In genomic region chr1:18738617-18739016, GRCh38 we compare ENCODE assay signal across 16 cellular contexts.
DNase-seq lines count a peak whose midpoint lies in the region; ATAC-seq, FAIRE-seq and TF ChIP-seq lines count a peak whose summit lies in the region.
"Had no signal": no experiment of that assay in that cellular context is flagged by ENCODE, and none has a peak within 500 bp of the region (broad histone marks: within the 10 kb centered on the region; RNA-seq: fewer than 3 reads in every experiment).

No MANE protein-coding gene starts in this region.

- TF ChIP-seq POLR2A in HepG2 (IDR thresholded peaks at IDR 0.05; ENCODE audit: insufficient read depth in 1 of 2, low read depth in 2 of 2, low read length in 2 of 2) (no peak), right lobe of liver (IDR thresholded peaks at IDR 0.05) (no peak)

- peak overlapping the region; percentile 90 for H3K18ac ChIP-seq in neuronal stem cell (ENCODE audit: low read length)

- intact Hi-C loops in HepG2 (cut with micrococcal nuclease; ENCODE audit: unreplicated experiment) (no loop called here), right lobe of liver (cut with DNase I) (no loop called here)

- no peak for DNase-seq in HepG2 (ENCODE audit: low spot score)
- DNase-seq in right lobe of liver: no peak
- no peak for DNase-seq in endodermal cell
- DNase-seq in neuronal stem cell (ENCODE audit: low spot score): no peak
- no peak for DNase-seq in SKM-1 treated with dmso at 0.1 percent for 144 hours (lab: John Stamatoyannopoulos, UW; ENCODE audit: unreplicated experiment)
- no peak for DNase-seq in substantia nigra (lab: John Stamatoyannopoulos, UW)
- DNase-seq: 8988T; Calu3; CD8-positive, alpha-beta T cell; DMS79 treated with DMSO at 0.1 percent for 48 hours; GF-D8; HFFc6 had no signal

- H3K36me3 ChIP-seq in HepG2 (replicated peaks in 1 of 2; ENCODE audit: control insufficient read depth in 1 of 2, insufficient read depth in 2 of 2, low read length in 2 of 2): no peaks in the 10 kb centered on the region
- no peaks in the 10 kb centered on the region for H3K36me3 ChIP-seq in right lobe of liver
- H3K36me3 ChIP-seq in endodermal cell (ENCODE audit: control insufficient read depth, insufficient read depth, low read length): no peaks in the 10 kb centered on the region
- H3K36me3 ChIP-seq in neuronal stem cell (replicated peaks in 1 of 2; ENCODE audit: control insufficient read depth in 2 of 2, insufficient read depth in 2 of 2, low read length in 2 of 2): no peaks in the 10 kb centered on the region
- H3K36me3 ChIP-seq: BLaER1 had no signal

- POLR2A ChIA-PET in HepG2 (lab: Yijun Ruan, JAX): no interaction called here

- peaks cover 48% of the 10 kb centered on the region for H3K27me3 Mint-ChIP-seq in endodermal cell (ENCODE audit: insufficient read depth)

- H3K27ac Mint-ChIP-seq in endodermal cell: no peak overlapping the region
- H3K27ac Mint-ChIP-seq: CD8-positive, alpha-beta T cell; GM23338; HFFc6 had no signal

- 3% methylated on average over 3 of the region's 3 CpGs for WGBS in HepG2 (ENCODE audit: low lambda C conversion rate)
- 61% methylated on average over 2 of the region's 3 CpGs for WGBS in right lobe of liver (ENCODE audit: insufficient coverage, low coverage, low lambda C conversion rate, missing lambda C conversion rate)
- 83 to 94% methylated on average over 1 to 3 of the region's 3 CpGs for WGBS in endodermal cell (ENCODE audit: insufficient coverage in 1 of 2, insufficient read length in 1 of 2), 2 experiments
- no CpG with 5 or more reads among the region's 3 CpGs for WGBS in neuronal stem cell (ENCODE audit: extremely low coverage in 2 of 2, insufficient read length in 2 of 2, insufficient replicate concordance in 1 of 2), 2 donors

- no peaks in the 10 kb centered on the region for H3K36me3 Mint-ChIP-seq in endodermal cell (ENCODE audit: low read depth)
- H3K36me3 Mint-ChIP-seq: CD8-positive, alpha-beta T cell had no signal

- H3K4me1 Mint-ChIP-seq in endodermal cell: peaks cover 4% of the 10 kb centered on the region

- H3K9me3 ChIP-seq in HepG2 (ENCODE audit: low read length) (no peaks in the 10 kb centered on the region), right lobe of liver (no peaks in the 10 kb centered on the region), endodermal cell (ENCODE audit: control insufficient read depth, low read length) (no peaks in the 10 kb centered on the region), neuronal stem cell (replicated peaks in 1 of 2; ENCODE audit: control insufficient read depth in 2 of 2, insufficient read depth in 1 of 2, low read depth in 1 of 2, low read length in 2 of 2) (no peaks in the 10 kb centered on the region)
- H3K9me3 ChIP-seq: BLaER1 had no signal

- H2BK15ac ChIP-seq in neuronal stem cell (ENCODE audit: low read length): no peak overlapping the region

- H3K27ac ChIP-seq in HepG2 (ENCODE audit: extremely low read length, insufficient read depth, low read length) (no peak overlapping the region), right lobe of liver (no peak overlapping the region), endodermal cell (ENCODE audit: low read depth, low read length) (peak overlapping the region; percentile 1), neuronal stem cell (replicated peaks; ENCODE audit: low read length) (no peak overlapping the region), substantia nigra (ENCODE audit: low read depth, low read length, poor library complexity, severe bottlenecking) (no peak overlapping the region)
- H3K27ac ChIP-seq: BLaER1 had no signal

- CTCF ChIA-PET in HepG2 (lab: Yijun Ruan, JAX; ENCODE audit: low intra/inter-chr PET ratio, low total read pairs): no interaction called here

- TF ChIP-seq CTCF in HepG2 (CRISPR knock-in tag; IDR thresholded peaks at IDR 0.05) (no peak), right lobe of liver (IDR thresholded peaks at IDR 0.05) (no peak), endodermal cell (conservative IDR thresholded peaks at IDR 0.05) (no peak)

- H3K27me3 ChIP-seq in HepG2 (ENCODE audit: control insufficient read depth in 1 of 2, insufficient read depth in 2 of 2, low read length in 2 of 2) (peaks cover 0 to 25% of the 10 kb centered on the region in 2 experiments; a peak in 3 of 5 replicates), right lobe of liver (no peaks in the 10 kb centered on the region), endodermal cell (ENCODE audit: control insufficient read depth, insufficient read depth, low read length, poor library complexity, severe bottlenecking) (no peaks in the 10 kb centered on the region), neuronal stem cell (ENCODE audit: control insufficient read depth in 3 of 3, insufficient read depth in 3 of 3, low read depth in 1 of 3, low read length in 3 of 3) (peaks cover 0 to 8% (median 0%) of the 10 kb centered on the region in 3 experiments)
- H3K27me3 ChIP-seq: BLaER1 had no signal

- H2BK5ac ChIP-seq in neuronal stem cell (ENCODE audit: low read length): peak overlapping the region; percentile 56

- TF ChIP-seq EP300 in HepG2 (IDR thresholded peaks at IDR 0.05; ENCODE audit: low read depth in 2 of 2, low read length in 2 of 2): no peak
- TF ChIP-seq EP300 in HepG2 (CRISPR knock-in tag; IDR thresholded peaks at IDR 0.05; ENCODE audit: borderline replicate concordance): no peak

- H3K79me1 ChIP-seq in neuronal stem cell (ENCODE audit: low read depth, low read length): no peaks in the 10 kb centered on the region

- TF ChIP-seq RAD21 in HepG2 (CRISPR knock-in tag; IDR thresholded peaks at IDR 0.05): no peak

- H3K4me3 ChIP-seq in HepG2 (replicated peaks in 1 of 3; ENCODE audit: insufficient read depth in 1 of 3, low read depth in 2 of 3, low read length in 3 of 3) (no peak overlapping the region), right lobe of liver (no peak overlapping the region), endodermal cell (ENCODE audit: low read length) (no peak overlapping the region), neuronal stem cell (ENCODE audit: low read length in 2 of 2) (no peak overlapping the region)
- H3K4me3 ChIP-seq: BLaER1, GM23338 had no signal

- H3K9ac ChIP-seq in HepG2 (ENCODE audit: insufficient read depth, low read depth, low read length): no peak overlapping the region
- H3K9ac ChIP-seq in endodermal cell (ENCODE audit: extremely low read depth, low read length, poor library complexity, severe bottlenecking): no peak overlapping the region
- no peak overlapping the region for H3K9ac ChIP-seq in neuronal stem cell (ENCODE audit: low read depth, low read length, poor library complexity)
- H3K9ac ChIP-seq: BLaER1 had no signal

- H4K20me1 ChIP-seq in HepG2 (ENCODE audit: insufficient read depth, low read length): no peaks in the 10 kb centered on the region

- no peak overlapping the region for H2AFZ ChIP-seq in HepG2 (ENCODE audit: low read length)
- no peak overlapping the region for H2AFZ ChIP-seq in neuronal stem cell (ENCODE audit: low read length)
- H2AFZ ChIP-seq: GM23338 had no signal

- peak overlapping the region; percentile 42 for H2AK5ac ChIP-seq in neuronal stem cell (ENCODE audit: low read depth, low read length)

- no peak overlapping the region for H3K23ac ChIP-seq in neuronal stem cell (ENCODE audit: low read depth, low read length, poor library complexity)

- no peak overlapping the region for H4K8ac ChIP-seq in neuronal stem cell (ENCODE audit: low read depth, low read length)

- no peaks in the 10 kb centered on the region for H3K79me2 ChIP-seq in HepG2 (ENCODE audit: insufficient read depth, low read length)

- no peak overlapping the region for H3K4ac ChIP-seq in neuronal stem cell (ENCODE audit: low read length)

- FAIRE-seq in HepG2 (lab: Jason Lieb, UNC): no peak

- H2BK120ac ChIP-seq in neuronal stem cell (ENCODE audit: low read depth, low read length): no peak overlapping the region

- H4K91ac ChIP-seq in neuronal stem cell (ENCODE audit: low read depth, low read length, poor library complexity): no peak overlapping the region

- in situ Hi-C loops in HepG2 (cut with HindIII; ENCODE audit: extremely low pct_ligation_motif_present, low pct_unique_long_range_greater_than_20kb): no loop called here

- H3K9me3 Mint-ChIP-seq in endodermal cell: no peaks in the 10 kb centered on the region
- H3K9me3 Mint-ChIP-seq: GM23338, HFFc6 had no signal

- peak overlapping the region; percentile 51 for H2BK12ac ChIP-seq in neuronal stem cell (ENCODE audit: low read length)

- ATAC-seq in HepG2 (no peak), right lobe of liver (no peak), HG03354 (IDR thresholded peaks at IDR 0.05; ENCODE audit: poor library complexity, severe bottlenecking, unreplicated experiment) (no peak)
- ATAC-seq: CD8-positive, alpha-beta T cell; HCT116 had no signal

- no peak overlapping the region for H3K14ac ChIP-seq in neuronal stem cell (ENCODE audit: low read length)

- H3K4me2 ChIP-seq in HepG2 (ENCODE audit: low read depth, low read length): no peak overlapping the region
- H3K4me2 ChIP-seq in neuronal stem cell (ENCODE audit: insufficient read depth, low read length, poor library complexity, severe bottlenecking): no peak overlapping the region
- H3K4me2 ChIP-seq: BLaER1, GM23338 had no signal

- no TSS peak for BruUV-seq in HepG2 (replicated peaks; lab: Mats Ljungman, UMichigan)

- no peak overlapping the region for H3K4me3 Mint-ChIP-seq in endodermal cell
- H3K4me3 Mint-ChIP-seq: CD8-positive, alpha-beta T cell; GM23338; HFFc6 had no signal

- H3K4me1 ChIP-seq in HepG2 (ENCODE audit: insufficient read depth, low read length): no peaks in the 10 kb centered on the region
- no peaks in the 10 kb centered on the region for H3K4me1 ChIP-seq in right lobe of liver
- peaks cover 5% of the 10 kb centered on the region for H3K4me1 ChIP-seq in endodermal cell (ENCODE audit: control insufficient read depth, insufficient read depth, low read length)
- H3K4me1 ChIP-seq in neuronal stem cell (ENCODE audit: control insufficient read depth in 2 of 2, insufficient read depth in 1 of 2, low read depth in 1 of 2, low read length in 2 of 2): peaks cover 0 to 20% of the 10 kb centered on the region in 2 donors

TF ChIP-seq in HepG2, 621 proteins besides CTCF, POLR2A, EP300 and RAD21:
- TF ChIP-seq MTERF4 (CRISPR knock-in tag; IDR thresholded peaks at IDR 0.05) (no peak), ZSCAN9 (CRISPR knock-in tag; IDR thresholded peaks at IDR 0.05; ENCODE audit: borderline replicate concordance) (no peak), ZNF629 (CRISPR knock-in tag; conservative IDR thresholded peaks at IDR 0.05) (0 out of 2 replicates have a peak, but pooled peaks have one; percentile 19)
